In genomic region chr2:52934920-52935640, GRCh38 we compare ENCODE assay signal across 14 cellular contexts.
DNase-seq lines count a peak whose midpoint lies in the region; ATAC-seq and TF ChIP-seq lines count a peak whose summit lies in the region.
"Had no signal": no experiment of that assay in that cellular context is flagged by ENCODE, and none has a peak within 500 bp of the region (broad histone marks: within the 10 kb centered on the region; RNA-seq: fewer than 3 reads in every experiment).

No MANE protein-coding gene starts in this region.

- DNase-seq in MCF 10A (ENCODE audit: unreplicated experiment) (no peak), NCI-H510A treated with DMSO at 0.1 percent for 48 hours (lab: John Stamatoyannopoulos, UW) (no peak), HK-2 (ENCODE audit: unreplicated experiment) (no peak), SHP77 (lab: John Stamatoyannopoulos, UW) (no peak)
- DNase-seq in activated CD4-positive, alpha-beta T cell treated with anti-CD3 and anti-CD28 coated beads for 48 hours: no peak
- DNase-seq: endodermal cell; mesendoderm; NCI-H2081 treated with DMSO at 0.1 percent for 48 hours; posterior cingulate gyrus; stimulated activated CD4-positive, alpha-beta T cell treated with anti-CD3 and anti-CD28 coated beads, Interleukin-4, amount 100 ng/mL, for 1 hour; stimulated activated naive CD8-positive, alpha-beta T cell treated with anti-CD3 and anti-CD28 coated beads, Interleukin-15, amount 100 ng/mL, for 72 hours had no signal

- intact Hi-C loops in MCF 10A (cut with micrococcal nuclease): no loop called here

- ATAC-seq in GM18517 (IDR thresholded peaks at IDR 0.05; ENCODE audit: unreplicated experiment) (peak; percentile 16), GM21515 (IDR thresholded peaks at IDR 0.05; ENCODE audit: unreplicated experiment) (peak; percentile 32), HG03280 (IDR thresholded peaks at IDR 0.05; ENCODE audit: unreplicated experiment) (peak; percentile 18)
- ATAC-seq: stimulated activated naive CD8-positive, alpha-beta T cell treated with anti-CD3 and anti-CD28 coated beads, Interleukin-15, amount 100 ng/mL, for 72 hours had no signal

- TF ChIP-seq CTCF in MCF 10A (IDR thresholded peaks at IDR 0.05; ENCODE audit: unreplicated experiment): no peak

- peak overlapping the region; percentile 93 for H3K27ac Mint-ChIP-seq in MCF 10A (ENCODE audit: low read depth, unreplicated experiment)
- H3K27ac Mint-ChIP-seq: endodermal cell; stimulated activated naive CD8-positive, alpha-beta T cell treated with anti-CD3 and anti-CD28 coated beads, Interleukin-15, amount 100 ng/mL, for 72 hours had no signal

- no peaks in the 10 kb centered on the region for H3K27me3 Mint-ChIP-seq in MCF 10A (ENCODE audit: insufficient read depth, unreplicated experiment)
- H3K27me3 Mint-ChIP-seq: stimulated activated naive CD8-positive, alpha-beta T cell treated with anti-CD3 and anti-CD28 coated beads, Interleukin-15, amount 100 ng/mL, for 72 hours had no signal

- H3K9me3 Mint-ChIP-seq in MCF 10A (ENCODE audit: unreplicated experiment): no peaks in the 10 kb centered on the region

- CTCF ChIA-PET in MCF 10A (lab: Yijun Ruan, JAX): no interaction called here

- POLR2A ChIA-PET in MCF 10A (lab: Yijun Ruan, JAX): interaction anchor here (0.8 to 1.4 kb wide), 2 partner anchors 21 to 53 kb away, joined by 3 read pairs; no protein-coding TSS in a partner anchor

- H3K4me1 Mint-ChIP-seq in MCF 10A (ENCODE audit: insufficient read depth, unreplicated experiment): peaks cover 36% of the 10 kb centered on the region
- H3K4me1 Mint-ChIP-seq: endodermal cell; stimulated activated naive CD8-positive, alpha-beta T cell treated with anti-CD3 and anti-CD28 coated beads, Interleukin-15, amount 100 ng/mL, for 72 hours had no signal

- H3K36me3 Mint-ChIP-seq in MCF 10A (ENCODE audit: insufficient read depth, unreplicated experiment): peaks cover 8% of the 10 kb centered on the region

- BruUV-seq in MCF 10A (replicated peaks; lab: Mats Ljungman, UMichigan): no TSS peak

- peak overlapping the region; percentile 54 for H3K4me3 Mint-ChIP-seq in MCF 10A (ENCODE audit: unreplicated experiment)
- H3K4me3 Mint-ChIP-seq: endodermal cell; stimulated activated naive CD8-positive, alpha-beta T cell treated with anti-CD3 and anti-CD28 coated beads, Interleukin-15, amount 100 ng/mL, for 72 hours had no signal
